37 cellular contexts compared by ENCODE assay signal in genomic region chr6:157386454-157386853, GRCh38.
"Had no signal": no experiment of that assay in that cellular context is flagged by ENCODE, and none has a peak within 500 bp of the region (broad histone marks: within the 10 kb centered on the region; RNA-seq: fewer than 3 reads in every experiment).

No MANE protein-coding gene starts in this region.

- ATAC-seq: activated CD8-positive, alpha-beta T cell treated with anti-CD3 and anti-CD28 coated beads for 36 hours; activated naive CD8-positive, alpha-beta T cell treated with anti-CD3 and anti-CD28 coated beads, Interleukin-2, amount 50 U/mL, for 24 hours; activated T-cell treated with anti-CD3 and anti-CD28 coated beads, Interleukin-2, amount 50 U/mL, for 4 hours; activated T-cell treated with anti-CD3 and anti-CD28 coated beads, Interleukin-2, amount 50 U/mL, for 72 hours; activated T-helper 17 cell treated with anti-CD3 and anti-CD28 coated beads, Interleukin-2, amount 50 U/mL, for 72 hours had no signal

- H3K36me3 ChIP-seq: ascending aorta, cardiac muscle cell had no signal

- H3K27me3 Mint-ChIP-seq: activated B cell treated with CpG ODN at 0.5 μM for 24 hours; central memory CD8-positive, alpha-beta T cell had no signal

- H3K4me3 ChIP-seq: ascending aorta, cardiac muscle cell had no signal

- H3K4me3 Mint-ChIP-seq: activated B cell treated with CpG ODN at 0.5 μM for 24 hours; activated CD4-positive, alpha-beta memory T cell treated with anti-CD3 and anti-CD28 coated beads for 36 hours; activated CD4-positive, alpha-beta T cell treated with anti-CD3 and anti-CD28 coated beads, Interleukin-2, amount 10 ng/mL, durations not matched to agents 24 days and 14 days; activated CD8-positive, alpha-beta T cell treated with anti-CD3 and anti-CD28 coated beads for 36 hours; activated naive CD4-positive, alpha-beta T cell treated with anti-CD3 and anti-CD28 coated beads, Interleukin-2, amount 10 ng/mL, durations not matched to agents 7 days and 5 days; activated naive CD4-positive, alpha-beta T cell treated with anti-CD3 and anti-CD28 coated beads, Interleukin-2, amount 50 U/mL, for 24 hours; activated naive CD8-positive, alpha-beta T cell; activated naive CD8-positive, alpha-beta T cell treated with anti-CD3 and anti-CD28 coated beads, Interleukin-2, amount 10 ng/mL, durations not matched to agents 7 days and 5 days; activated naive CD8-positive, alpha-beta T cell treated with anti-CD3 and anti-CD28 coated beads, Interleukin-2, amount 50 U/mL, for 24 hours; activated T-cell treated with anti-CD3 and anti-CD28 coated beads, Interleukin-2, amount 50 U/mL, for 4 hours; activated T-cell treated with anti-CD3 and anti-CD28 coated beads, Interleukin-2, amount 50 U/mL, for 72 hours; activated T-helper 1 cell treated with anti-CD3 and anti-CD28 coated beads, Interleukin-12 subunit alpha, Interleukin-12 subunit beta, Interleukin-2, Interleukin-4 antibody, amounts not matched to agents 30 ng/mL and 10 ng/mL and 1 ng/mL, durations not matched to agents 14 hours and 24 hours and 36 hours; activated T-helper 17 cell treated with anti-CD3 and anti-CD28 coated beads, Interleukin-2, amount 50 U/mL, for 72 hours; central memory CD8-positive, alpha-beta T cell; T-helper 1 cell treated with Interleukin-12 subunit alpha and Interleukin-12 subunit beta and Interleukin-4 antibody, amounts not matched to agents 30 μg/mL and 1 μg/mL, for 36 hours; T-helper 2 cell treated with Interferon-gamma antibody and Interleukin-4, amounts not matched to agents 5 μg/mL and 100 μg/mL, for 36 hours had no signal

- H3K27ac ChIP-seq: ascending aorta, cardiac muscle cell, VCaP had no signal

- H3K9me3 Mint-ChIP-seq: activated T-helper 17 cell treated with anti-CD3 and anti-CD28 coated beads, Interleukin-2, amount 50 U/mL, for 72 hours had no signal

- H3K27me3 ChIP-seq: ascending aorta had no signal

- H3K27ac Mint-ChIP-seq: activated CD4-positive, alpha-beta memory T cell treated with anti-CD3 and anti-CD28 coated beads for 36 hours; activated CD4-positive, alpha-beta T cell treated with anti-CD3 and anti-CD28 coated beads, Interleukin-2, amount 10 ng/mL, durations not matched to agents 24 days and 14 days; activated CD8-positive, alpha-beta T cell treated with anti-CD3 and anti-CD28 coated beads for 36 hours; activated naive CD4-positive, alpha-beta T cell treated with anti-CD3 and anti-CD28 coated beads, Interleukin-2, amount 10 ng/mL, durations not matched to agents 7 days and 5 days; activated naive CD4-positive, alpha-beta T cell treated with anti-CD3 and anti-CD28 coated beads, Interleukin-2, amount 50 U/mL, for 24 hours; activated naive CD8-positive, alpha-beta T cell; activated naive CD8-positive, alpha-beta T cell treated with anti-CD3 and anti-CD28 coated beads, Interleukin-2, amount 10 ng/mL, durations not matched to agents 7 days and 5 days; activated naive CD8-positive, alpha-beta T cell treated with anti-CD3 and anti-CD28 coated beads, Interleukin-2, amount 50 U/mL, for 24 hours; activated T-cell treated with anti-CD3 and anti-CD28 coated beads, Interleukin-2, amount 50 U/mL, for 72 hours; activated T-helper 1 cell treated with anti-CD3 and anti-CD28 coated beads, Interleukin-12 subunit alpha, Interleukin-12 subunit beta, Interleukin-2, Interleukin-4 antibody, amounts not matched to agents 30 ng/mL and 10 ng/mL and 1 ng/mL, durations not matched to agents 14 hours and 24 hours and 36 hours; activated T-helper 17 cell treated with anti-CD3 and anti-CD28 coated beads, Interleukin-2, amount 50 U/mL, for 72 hours; brain; T-helper 1 cell treated with Interleukin-12 subunit alpha and Interleukin-12 subunit beta and Interleukin-4 antibody, amounts not matched to agents 30 μg/mL and 1 μg/mL, for 36 hours; T-helper 2 cell treated with Interferon-gamma antibody and Interleukin-4, amounts not matched to agents 5 μg/mL and 100 μg/mL, for 36 hours had no signal

- FAIRE-seq: bronchial epithelial cell, TTC549 had no signal

- DNase-seq: activated B cell treated with CpG ODN at 0.5 μM for 24 hours; activated CD4-positive, alpha-beta memory T cell treated with anti-CD3 and anti-CD28 coated beads for 36 hours; activated CD4-positive, alpha-beta T cell treated with anti-CD3 and anti-CD28 coated beads for 4 hours; activated CD4-positive, alpha-beta T cell treated with anti-CD3 and anti-CD28 coated beads, Interleukin-2, amount 10 ng/mL, durations not matched to agents 24 days and 14 days; activated CD4-positive, alpha-beta T cell treated with anti-CD3 and anti-CD28 coated beads, Interleukin-2, amount 50 U/mL, for 1 hour; activated CD4-positive, alpha-beta T cell treated with anti-CD3 and anti-CD28 coated beads, Interleukin-2, amount 50 U/mL, for 4 hours; activated CD4-positive, CD25-positive, alpha-beta regulatory T cell treated with anti-CD3 and anti-CD28 coated beads, Interleukin-2, amount 50 U/mL, for 72 hours; activated CD8-positive, alpha-beta memory T cell treated with anti-CD3 and anti-CD28 coated beads, Interleukin-2, amount 50 U/mL, for 4 hours; activated CD8-positive, alpha-beta T cell treated with anti-CD3 and anti-CD28 coated beads for 36 hours; activated effector memory CD4-positive, alpha-beta T cell treated with Interleukin-2 at 50 U/mL for 16 hours; activated gamma-delta T cell; activated naive CD4-positive, alpha-beta T cell treated with anti-CD3 and anti-CD28 coated beads, Interleukin-2, amount 10 ng/mL, durations not matched to agents 7 days and 5 days; activated naive CD4-positive, alpha-beta T cell treated with Interleukin-2 at 50 U/mL for 16 hours; activated naive CD8-positive, alpha-beta T cell treated with anti-CD3 and anti-CD28 coated beads, Interleukin-2, amount 10 ng/mL, durations not matched to agents 7 days and 5 days; activated naive CD8-positive, alpha-beta T cell treated with anti-CD3 and anti-CD28 coated beads, Interleukin-2, amount 50 U/mL, for 24 hours; activated T-cell treated with anti-CD3 and anti-CD28 coated beads for 4 hours; activated T-cell treated with anti-CD3 and anti-CD28 coated beads, Interleukin-2, amount 50 U/mL, for 1 hour; activated T-cell treated with anti-CD3 and anti-CD28 coated beads, Interleukin-2, amount 50 U/mL, for 4 hours; activated T-cell treated with anti-CD3 and anti-CD28 coated beads, Interleukin-2, amount 50 U/mL, for 72 hours; caudate nucleus; cerebellar nuclear complex; T-helper 1 cell; T-helper 2 cell; T-helper 9 cell had no signal
